14 cellular contexts compared by ENCODE assay signal in the genomic region with DNA sequence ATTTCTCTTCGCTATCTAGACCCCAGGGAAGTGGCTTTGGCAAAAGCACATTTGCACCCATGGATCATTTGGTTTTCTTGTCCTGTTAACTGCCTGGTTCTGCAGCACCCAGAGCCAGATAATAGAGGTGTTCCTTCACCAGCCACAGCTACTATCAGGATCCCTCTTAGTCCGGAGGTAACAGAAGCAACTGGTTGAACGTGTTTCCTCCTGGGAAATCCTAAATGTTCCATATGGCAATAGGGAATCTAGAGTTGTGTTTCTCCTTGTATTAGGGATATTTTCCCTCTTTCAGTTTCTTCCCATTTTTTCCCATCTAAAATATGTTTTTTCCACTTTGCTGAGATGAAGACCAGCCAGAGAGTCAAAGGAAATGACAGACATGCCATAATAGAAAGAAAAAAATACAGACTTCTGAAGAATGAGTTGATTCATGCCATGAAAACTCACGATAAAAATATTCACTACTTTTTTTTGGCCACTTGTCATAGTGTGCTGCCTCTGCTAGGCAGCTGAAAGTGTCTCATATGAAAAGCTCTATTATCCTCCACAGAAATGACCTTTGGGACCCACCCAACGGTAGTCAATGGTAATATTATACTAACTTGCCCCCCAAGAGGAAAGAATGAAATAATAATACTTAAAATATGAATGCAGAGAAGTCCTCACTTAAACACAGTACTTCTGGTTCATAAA.
A peak's percentile ranks its signal among the peaks of the same experiment; 100 is the strongest.
DNase-seq lines count a peak whose midpoint lies in the region; ATAC-seq and TF ChIP-seq lines count a peak whose summit lies in the region.
"Had no signal": no experiment of that assay in that cellular context is flagged by ENCODE, and none has a peak within 500 bp of the region (broad histone marks: within the 10 kb centered on the region; RNA-seq: fewer than 3 reads in every experiment).

No MANE protein-coding gene starts in this region.

- H3K27me3 ChIP-seq in ascending aorta (no peaks in the 10 kb centered on the region), thoracic aorta (replicated peaks; ENCODE audit: insufficient read depth) (no peaks in the 10 kb centered on the region)
- H3K27me3 ChIP-seq: SJCRH30 had no signal

- H3K4me1 ChIP-seq in ascending aorta, result peaks cover 0 to 36% of the 10 kb centered on the region in 2 donors
- H3K4me1 ChIP-seq in thoracic aorta (ENCODE audit: control insufficient read depth in 1 of 2, low read depth in 2 of 2), result peaks cover 6 to 55% of the 10 kb centered on the region in 2 donors
- H3K4me1 ChIP-seq: lower lobe of right lung, SJCRH30 had no signal

- TF ChIP-seq CTCF in ascending aorta (IDR thresholded peaks at IDR 0.05) (no peak), thoracic aorta (IDR thresholded peaks at IDR 0.05) (no peak)

- ATAC-seq in thoracic aorta (ENCODE audit: insufficient number of reproducible peaks, low FRiP score, low read depth) (no peak), Right ventricle myocardium superior (ENCODE audit: poor library complexity) (no peak), HG02852 (IDR thresholded peaks at IDR 0.05; ENCODE audit: unreplicated experiment) (no peak)
- ATAC-seq: stimulated activated naive CD8-positive, alpha-beta T cell treated with anti-CD3 and anti-CD28 coated beads, Interleukin-15, Interleukin-2, amounts not matched to agents 100 U/mL and 50 U/mL, for 24 hours had no signal

- H3K4me3 ChIP-seq in ascending aorta, result peak overlapping the region in 1 of 2 donors; percentile 41
- H3K4me3 ChIP-seq in thoracic aorta, result peak overlapping the region; percentile 63
- H3K4me3 ChIP-seq: lower lobe of right lung, SJCRH30 had no signal

- intact Hi-C loops in ascending aorta (cut with DNase I), result loop anchor here (1.0 to 2.0 kb wide), 2 partner anchors 228 to 477 kb away; no protein-coding TSS in a partner anchor
- intact Hi-C loops in Right ventricle myocardium superior (cut with DNase I), result loop anchor here (2.0 to 5.0 kb wide), 2 partner anchors 480 to 548 kb away; no protein-coding TSS in a partner anchor

- DNase-seq in HS-5 (ENCODE audit: low read depth) (peak; percentile 64), ascending aorta (ENCODE audit: low spot score in 2 of 2) (no peak), iris pigment epithelial cell (ENCODE audit: low read depth) (peak; percentile 47), thoracic aorta (ENCODE audit: low spot score) (no peak), iPS-NIHi7 (ENCODE audit: extremely low spot score) (no peak), cerebellar cortex (ENCODE audit: low spot score) (no peak), Right ventricle myocardium superior (no peak)
- DNase-seq: activated T-cell treated with anti-CD3 and anti-CD28 coated beads, Interleukin-2, amount 50 U/mL, for 1 hour; endodermal cell; lower lobe of right lung; NCI-H187 treated with DMSO at 0.1 percent for 48 hours; SJCRH30; stimulated activated naive CD8-positive, alpha-beta T cell treated with anti-CD3 and anti-CD28 coated beads, Interleukin-15, Interleukin-2, amounts not matched to agents 100 U/mL and 50 U/mL, for 24 hours had no signal

- H3K36me3 ChIP-seq in ascending aorta (no peaks in the 10 kb centered on the region), thoracic aorta (no peaks in the 10 kb centered on the region)
- H3K36me3 ChIP-seq: lower lobe of right lung, SJCRH30 had no signal

- H3K9me3 ChIP-seq in ascending aorta, result no peaks in the 10 kb centered on the region
- no peaks in the 10 kb centered on the region for H3K9me3 ChIP-seq in thoracic aorta
- H3K9me3 ChIP-seq: lower lobe of right lung, SJCRH30 had no signal

- H3K27ac ChIP-seq in ascending aorta (peak overlapping the region; percentile 69 to 72), thoracic aorta (peak overlapping the region; percentile 49 to 81)
- H3K27ac ChIP-seq: lower lobe of right lung, SJCRH30 had no signal

Comparison
In these comparisons a context has a peak if more than half of its experiments do, and no peak if none do; other contexts are left out.
1. DNase-seq: peak in HS-5 (single experiment) and iris pigment epithelial cell (single experiment); none in ascending aorta (0 of 2), thoracic aorta (single experiment), iPS-NIHi7 (single experiment), cerebellar cortex (single experiment) and Right ventricle myocardium superior (single experiment).